In genomic region chr18:32326450-32327309, GRCh38 we compare ENCODE assay signal across 16 cellular contexts.
A peak's percentile ranks its signal among the peaks of the same experiment; 100 is the strongest.
DNase-seq lines count a peak whose midpoint lies in the region; ATAC-seq lines count a peak whose summit lies in the region.
"Had no signal": no experiment of that assay in that cellular context is flagged by ENCODE, and none has a peak within 500 bp of the region (broad histone marks: within the 10 kb centered on the region; RNA-seq: fewer than 3 reads in every experiment).

No MANE protein-coding gene starts in this region.

- ATAC-seq in HG03280 (IDR thresholded peaks at IDR 0.05; ENCODE audit: unreplicated experiment) (no peak), GM18858 (IDR thresholded peaks at IDR 0.05; ENCODE audit: unreplicated experiment) (no peak)
- ATAC-seq: activated CD4-positive, CD25-positive, alpha-beta regulatory T cell treated with anti-CD3 and anti-CD28 coated beads, Interleukin-2, amount 50 U/mL, for 24 hours had no signal

- no peak overlapping the region for H3K23ac ChIP-seq in trophoblast cell (ENCODE audit: low read length)

- H3K9ac ChIP-seq in trophoblast cell (ENCODE audit: low read length), result no peak overlapping the region

- no peak overlapping the region for H3K4me3 ChIP-seq in H7 (ENCODE audit: insufficient read depth, low read depth, low read length)
- H3K4me3 ChIP-seq in trophoblast cell (ENCODE audit: low read depth, low read length), result no peak overlapping the region

- no peak overlapping the region for H3K14ac ChIP-seq in trophoblast cell (ENCODE audit: low read length)

- peak overlapping the region; percentile 58 for H3K18ac ChIP-seq in trophoblast cell (ENCODE audit: low read length)

- no peak overlapping the region for H2AK5ac ChIP-seq in trophoblast cell (ENCODE audit: low read length)

- DNase-seq in H7 (peak; percentile 16), cerebellar cortex (ENCODE audit: low spot score) (peak; percentile 57), iris pigment epithelial cell (ENCODE audit: low read depth) (peak; percentile 33), trophoblast cell (no peak), AG20443 (ENCODE audit: low spot score) (no peak), AML-193 (lab: John Stamatoyannopoulos, UW) (no peak)
- DNase-seq: activated gamma-delta T cell, BE2C, KG1, NCI-H1105, NCI-H226, posterior cingulate gyrus, T-helper 2 cell had no signal

- peaks cover 3% of the 10 kb centered on the region for H3K79me1 ChIP-seq in trophoblast cell (ENCODE audit: low read length)

- H3K9me3 ChIP-seq in trophoblast cell (ENCODE audit: insufficient read depth, low read depth, low read length), result peaks cover 2% of the 10 kb centered on the region
- H3K9me3 ChIP-seq: BE2C had no signal

- H3K27me3 ChIP-seq in H7 (ENCODE audit: control insufficient read depth, insufficient read depth, low read length), result no peaks in the 10 kb centered on the region
- no peaks in the 10 kb centered on the region for H3K27me3 ChIP-seq in trophoblast cell (ENCODE audit: insufficient read depth, low read length)
- H3K27me3 ChIP-seq: BE2C had no signal

- peak overlapping the region; percentile 52 for H3K4me2 ChIP-seq in trophoblast cell (ENCODE audit: low read length)

- peak overlapping the region; percentile 50 for H2BK120ac ChIP-seq in trophoblast cell (ENCODE audit: insufficient read depth, low read length, poor library complexity)

- peak overlapping the region; percentile 45 for H4K8ac ChIP-seq in trophoblast cell (ENCODE audit: low read depth, low read length)

- no peaks in the 10 kb centered on the region for H3K36me3 ChIP-seq in H7 (replicated peaks; ENCODE audit: control insufficient read depth, insufficient read depth, low read length)
- H3K36me3 ChIP-seq in trophoblast cell (ENCODE audit: control insufficient read depth in 1 of 2, insufficient read depth in 2 of 2, low read length in 2 of 2), result no peaks in the 10 kb centered on the region
- H3K36me3 ChIP-seq: BE2C had no signal

- H4K91ac ChIP-seq in trophoblast cell (ENCODE audit: low read depth, low read length), result peak overlapping the region; percentile 45

- peak overlapping the region; percentile 54 for H2BK5ac ChIP-seq in trophoblast cell (ENCODE audit: low read depth, low read length, poor library complexity)

- WGBS in trophoblast cell (ENCODE audit: extremely low coverage, insufficient coverage, insufficient read length), result no CpG with 5 or more reads among the region's 3 CpGs

- peaks cover 3 to 12% of the 10 kb centered on the region in 2 experiments for H3K4me1 ChIP-seq in trophoblast cell (ENCODE audit: control insufficient read depth in 1 of 2, insufficient read depth in 2 of 2, low read length in 2 of 2)
- H3K4me1 ChIP-seq: BE2C had no signal

- H2BK12ac ChIP-seq in trophoblast cell (ENCODE audit: low read length), result peak overlapping the region; percentile 63

- peak overlapping the region; percentile 36 for H3K27ac ChIP-seq in trophoblast cell (ENCODE audit: low read depth, low read length)

- no peak overlapping the region for H3K4ac ChIP-seq in trophoblast cell (ENCODE audit: low read depth, low read length)

- no peak overlapping the region for H2AFZ ChIP-seq in trophoblast cell (ENCODE audit: insufficient read depth, low read length, poor library complexity)

- peaks cover 2% of the 10 kb centered on the region for H3K79me2 ChIP-seq in trophoblast cell (ENCODE audit: control insufficient read depth, insufficient read depth, low read length, poor library complexity)

- H4K12ac ChIP-seq in trophoblast cell (ENCODE audit: low read depth, low read length), result peak overlapping the region; percentile 39

Comparison
In these comparisons a context has a peak if more than half of its experiments do, and no peak if none do; other contexts are left out.
1. DNase-seq: peak in H7 (single experiment), cerebellar cortex (single experiment) and iris pigment epithelial cell (single experiment); none in trophoblast cell (0 of 2), AG20443 (single experiment) and AML-193 (0 of 2).